ENCODE assay signal across 20 cellular contexts in the genomic region with DNA sequence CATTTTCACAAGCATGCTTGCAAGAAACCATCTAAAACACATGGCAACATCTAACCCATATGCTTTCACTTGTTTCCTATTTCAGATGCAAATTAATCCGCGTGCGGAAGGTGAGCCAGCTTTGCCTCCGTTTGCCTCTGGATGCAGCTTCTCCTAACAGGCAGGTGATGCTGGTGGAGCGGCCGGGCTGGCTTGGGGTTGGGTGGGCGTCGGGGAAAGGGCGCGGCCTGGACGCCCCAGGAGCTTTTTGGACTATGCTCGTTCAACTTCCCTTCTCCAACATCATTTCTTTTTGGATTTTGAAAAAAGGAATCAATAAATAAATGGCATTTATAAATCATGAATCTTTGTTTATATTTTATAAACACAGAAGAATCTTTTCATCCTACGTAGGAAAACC. TPM values are rescaled to one million over a fixed set of nuclear protein-coding genes. Genes with fewer than 3 reads are reported as not detected.
DNase-seq lines count a peak whose midpoint lies in the region; ATAC-seq and TF ChIP-seq lines count a peak whose summit lies in the region.
"Had no signal": no experiment of that assay in that cellular context is flagged by ENCODE, and none has a peak within 500 bp of the region (broad histone marks: within the 10 kb centered on the region; RNA-seq: fewer than 3 reads in every experiment).

No MANE protein-coding gene starts in this region.

- H2AFZ ChIP-seq in mammary epithelial cell (ENCODE audit: low read depth, low read length) = no peak overlapping the region

- H3K4me1 ChIP-seq in mammary epithelial cell (ENCODE audit: insufficient read depth, low read length) = no peaks in the 10 kb centered on the region
- H3K4me1 ChIP-seq: A549, Caco-2 had no signal

- in situ Hi-C loops in mammary epithelial cell (cut with MboI; ENCODE audit: low sequenced_read_pairs in 2 of 2) = no loop called here

- dilution Hi-C loops in mammary epithelial cell (cut with HindIII; ENCODE audit: low sequenced_read_pairs) = no loop called here

- CTCF ChIA-PET in mammary epithelial cell (lab: Charles Lee; ENCODE audit: low non-redundant PET) (no interaction called here), MCF 10A (lab: Yijun Ruan, JAX) (no interaction called here)

- POLR2A ChIA-PET in MCF 10A (lab: Yijun Ruan, JAX) = interaction anchor here (1.8 kb wide), 2 partner anchors 12 to 130 kb away, joined by 5 to 6 read pairs; no protein-coding TSS in a partner anchor

- peaks cover 14% of the 10 kb centered on the region for H3K36me3 ChIP-seq in mammary epithelial cell (ENCODE audit: insufficient read depth, low read length)

- TF ChIP-seq CTCF in mammary epithelial cell (conservative IDR thresholded peaks at IDR 0.05 in 1 of 2, IDR thresholded peaks at IDR 0.05 in 1 of 2; ENCODE audit: extremely low read depth in 1 of 2, insufficient read depth in 1 of 2, low read depth in 1 of 2, low read length in 2 of 2) (no peak), MCF 10A (IDR thresholded peaks at IDR 0.05; ENCODE audit: unreplicated experiment) (no peak), nephron progenitor cell (IDR thresholded peaks at IDR 0.05) (no peak)

- no peak overlapping the region for H3K4me3 ChIP-seq in mammary epithelial cell (replicated peaks in 1 of 3; ENCODE audit: insufficient read depth in 1 of 3, low read depth in 2 of 3, low read length in 3 of 3)
- H3K4me3 ChIP-seq: A549 had no signal

- no peak overlapping the region for H3K4me2 ChIP-seq in mammary epithelial cell (ENCODE audit: insufficient read depth, low read depth, low read length)
- H3K4me2 ChIP-seq: A549 had no signal

- no peak overlapping the region for H3K9ac ChIP-seq in mammary epithelial cell (ENCODE audit: insufficient read depth, low read length)

- no peak overlapping the region for H3K27ac ChIP-seq in mammary epithelial cell (ENCODE audit: insufficient read depth, low read depth, low read length)
- H3K27ac ChIP-seq: 22Rv1, A549, C4-2B had no signal

- H3K27me3 ChIP-seq in mammary epithelial cell (ENCODE audit: insufficient read depth, low read length) = no peaks in the 10 kb centered on the region

- TF ChIP-seq POLR2A in erythroblast (IDR thresholded peaks at IDR 0.05; ENCODE audit: low read length) = no peak

- peaks cover 42% of the 10 kb centered on the region for H3K36me3 Mint-ChIP-seq in MCF 10A (ENCODE audit: insufficient read depth, unreplicated experiment)
- peaks cover 30% of the 10 kb centered on the region for H3K36me3 Mint-ChIP-seq in stimulated activated memory B cell treated with anti-CD40 and anti-IgM and Interleukin-4, amounts not matched to agents 10 μg/mL and 1 μg/mL and 100 μg/mL, for 72 hours
- peaks cover 5% of the 10 kb centered on the region for H3K36me3 Mint-ChIP-seq in nephron progenitor cell (ENCODE audit: low read depth)

- H3K9me3 Mint-ChIP-seq in MCF 10A (ENCODE audit: unreplicated experiment) (no peaks in the 10 kb centered on the region), nephron progenitor cell (no peaks in the 10 kb centered on the region)
- no peaks in the 10 kb centered on the region for H3K9me3 Mint-ChIP-seq in stimulated activated memory B cell treated with anti-CD40 and anti-IgM and Interleukin-4, amounts not matched to agents 10 μg/mL and 1 μg/mL and 100 μg/mL, for 72 hours
- H3K9me3 Mint-ChIP-seq: CD4-positive, alpha-beta T cell; HFFc6 had no signal

- H3K27me3 Mint-ChIP-seq in MCF 10A (ENCODE audit: insufficient read depth, unreplicated experiment) (no peaks in the 10 kb centered on the region), nephron progenitor cell (ENCODE audit: low read depth, poor library complexity) (no peaks in the 10 kb centered on the region)
- no peaks in the 10 kb centered on the region for H3K27me3 Mint-ChIP-seq in stimulated activated memory B cell treated with anti-CD40 and anti-IgM and Interleukin-4, amounts not matched to agents 10 μg/mL and 1 μg/mL and 100 μg/mL, for 72 hours
- H3K27me3 Mint-ChIP-seq: CD4-positive, alpha-beta T cell had no signal

- peaks cover 37% of the 10 kb centered on the region for H3K79me2 ChIP-seq in mammary epithelial cell (ENCODE audit: insufficient read depth, low read length)

- ATAC-seq in stimulated activated memory B cell treated with anti-CD40 and anti-IgM and Interleukin-4, amounts not matched to agents 10 μg/mL and 1 μg/mL and 100 μg/mL, for 72 hours = no peak
- ATAC-seq: A549, HCT116 had no signal

- DNase-seq in DMS 273 (lab: John Stamatoyannopoulos, UW; ENCODE audit: unreplicated experiment) (peak; percentile 31), DMS 273 treated with DMSO at 0.1 percent for 48 hours (lab: John Stamatoyannopoulos, UW) (no peak), mammary epithelial cell (no peak), MCF 10A (ENCODE audit: unreplicated experiment) (no peak), erythroblast (lab: John Stamatoyannopoulos, UW) (no peak), nephron progenitor cell (no peak)
- DNase-seq: AML-193; Caco-2; CD4-positive, alpha-beta T cell; DMS79 treated with DMSO at 0.1 percent for 48 hours; GF-D8; GOT3; H7; HFFc6; IMR-90 had no signal

- H3K9me3 ChIP-seq in mammary epithelial cell (replicated peaks; ENCODE audit: insufficient read depth, low read length) = no peaks in the 10 kb centered on the region
- H3K9me3 ChIP-seq: A549, Caco-2 had no signal

- H3K4me3 Mint-ChIP-seq in MCF 10A (ENCODE audit: unreplicated experiment) (no peak overlapping the region), nephron progenitor cell (no peak overlapping the region)
- H3K4me3 Mint-ChIP-seq in stimulated activated memory B cell treated with anti-CD40 and anti-IgM and Interleukin-4, amounts not matched to agents 10 μg/mL and 1 μg/mL and 100 μg/mL, for 72 hours = no peak overlapping the region
- H3K4me3 Mint-ChIP-seq: CD4-positive, alpha-beta T cell; HFFc6 had no signal

- no peaks in the 10 kb centered on the region for H3K4me1 Mint-ChIP-seq in MCF 10A (ENCODE audit: insufficient read depth, unreplicated experiment)
- H3K4me1 Mint-ChIP-seq in stimulated activated memory B cell treated with anti-CD40 and anti-IgM and Interleukin-4, amounts not matched to agents 10 μg/mL and 1 μg/mL and 100 μg/mL, for 72 hours = no peaks in the 10 kb centered on the region
- H3K4me1 Mint-ChIP-seq in nephron progenitor cell = no peaks in the 10 kb centered on the region

- BruUV-seq in mammary epithelial cell (replicated peaks; lab: Mats Ljungman, UMichigan) (TSS peak; percentile 42), MCF 10A (replicated peaks; lab: Mats Ljungman, UMichigan) (no TSS peak)

- H3K27ac Mint-ChIP-seq in MCF 10A (ENCODE audit: low read depth, unreplicated experiment) (no peak overlapping the region), nephron progenitor cell (no peak overlapping the region)
- peak overlapping the region; percentile 74 for H3K27ac Mint-ChIP-seq in stimulated activated memory B cell treated with anti-CD40 and anti-IgM and Interleukin-4, amounts not matched to agents 10 μg/mL and 1 μg/mL and 100 μg/mL, for 72 hours
- H3K27ac Mint-ChIP-seq: CD4-positive, alpha-beta T cell; HFFc6 had no signal

- intact Hi-C loops in mammary epithelial cell (cut with micrococcal nuclease) = no loop called here
- intact Hi-C loops in MCF 10A (cut with micrococcal nuclease) = no loop called here

- H4K20me1 ChIP-seq in mammary epithelial cell (ENCODE audit: insufficient read depth, low read length) = peaks cover 18% of the 10 kb centered on the region

- 95% methylated on average over 11 of the region's 13 CpGs for WGBS in mammary epithelial cell (ENCODE audit: low coverage, missing lambda C conversion rate)

RNA-seq across cellular contexts. Expression of gene SEC16A, which starts 12.6 kb away (rescaled TPM):
- 100 to 1,000 TPM in 1 of 2 donors, 10 to 100 TPM in 1; 66.0 to 106 TPM for total RNA-seq in mammary epithelial cell
- polyA plus RNA-seq in mammary epithelial cell = 23.9 TPM
- polyA minus RNA-seq in mammary epithelial cell = 125 TPM
- total RNA-seq in MCF 10A (2022) = 85.8 and 88.8 TPM in 2 replicates

RNA-seq across cellular contexts. Expression of gene NOTCH1, which starts 50.4 kb away (rescaled TPM):
- total RNA-seq in mammary epithelial cell (100 to 1,000 TPM; 170 to 189 TPM), MCF 10A (2022) (37.5 and 53.4 TPM in 2 replicates)
- polyA plus RNA-seq in mammary epithelial cell = 17.6 TPM
- 39.0 TPM for polyA minus RNA-seq in mammary epithelial cell

RNA-seq across cellular contexts. Expression of gene INPP5E, which starts 55.8 kb away (rescaled TPM):
- 10 to 100 TPM in 1 of 2 donors, 1 to 10 TPM in 1; 7.8 to 15.9 TPM for total RNA-seq in mammary epithelial cell
- polyA plus RNA-seq in mammary epithelial cell = 6.6 TPM
- polyA minus RNA-seq in mammary epithelial cell = 8.7 TPM
- 16.3 and 17.4 TPM in 2 replicates for total RNA-seq in MCF 10A (2022)
